9 cellular contexts compared by ENCODE assay signal in genomic region chr2:33275689-33276444, GRCh38.
DNase-seq lines count a peak whose midpoint lies in the region; ATAC-seq and TF ChIP-seq lines count a peak whose summit lies in the region.
"Had no signal": no experiment of that assay in that cellular context is flagged by ENCODE, and none has a peak within 500 bp of the region (broad histone marks: within the 10 kb centered on the region; RNA-seq: fewer than 3 reads in every experiment).

No MANE protein-coding gene starts in this region.

- peak in 4 of 10 experiments; percentile 4 to 21 (median 8) for DNase-seq in CD4-positive, alpha-beta T cell
- DNase-seq in NCI-H460 (ENCODE audit: extremely low read depth, low read depth) (peak; percentile 89), brain pericyte (ENCODE audit: low read depth, low spot score) (peak; percentile 93), spleen (no peak), GM20000 (ENCODE audit: low spot score) (no peak)
- DNase-seq in naive thymus-derived CD4-positive, alpha-beta T cell: no peak

- intact Hi-C loops in CD4-positive, alpha-beta T cell (cut with DNase I, micrococcal nuclease): no loop called here
- intact Hi-C loops in naive thymus-derived CD4-positive, alpha-beta T cell (cut with micrococcal nuclease): no loop called here
- intact Hi-C loops in spleen (cut with DNase I; ENCODE audit: low total_unique reads): no loop called here

- no peak overlapping the region for H3K4me3 ChIP-seq in naive thymus-derived CD4-positive, alpha-beta T cell (ENCODE audit: low read length)
- no peak overlapping the region for H3K4me3 ChIP-seq in spleen
- H3K4me3 ChIP-seq: breast epithelium had no signal

- no peak overlapping the region for H3K4me3 Mint-ChIP-seq in CD4-positive, alpha-beta T cell
- H3K4me3 Mint-ChIP-seq in naive thymus-derived CD4-positive, alpha-beta T cell: no peak overlapping the region

- H3K27ac Mint-ChIP-seq in CD4-positive, alpha-beta T cell: no peak overlapping the region
- no peak overlapping the region for H3K27ac Mint-ChIP-seq in naive thymus-derived CD4-positive, alpha-beta T cell

- H3K36me3 Mint-ChIP-seq in CD4-positive, alpha-beta T cell (ENCODE audit: low read depth): no peaks in the 10 kb centered on the region
- H3K36me3 Mint-ChIP-seq in naive thymus-derived CD4-positive, alpha-beta T cell: no peaks in the 10 kb centered on the region

- H3K9me3 Mint-ChIP-seq in CD4-positive, alpha-beta T cell: no peaks in the 10 kb centered on the region
- no peaks in the 10 kb centered on the region for H3K9me3 Mint-ChIP-seq in naive thymus-derived CD4-positive, alpha-beta T cell

- ATAC-seq in CD4-positive, alpha-beta T cell (ENCODE audit: poor library complexity): peak; percentile 68
- peak; percentile 90 for ATAC-seq in naive thymus-derived CD4-positive, alpha-beta T cell
- ATAC-seq in GM18907 (IDR thresholded peaks at IDR 0.05; ENCODE audit: unreplicated experiment) (no peak), GM21737 (IDR thresholded peaks at IDR 0.05; ENCODE audit: unreplicated experiment) (no peak)

- POLR2A ChIA-PET in CD4-positive, alpha-beta T cell (lab: Charles Lee): no interaction called here
- POLR2A ChIA-PET in naive thymus-derived CD4-positive, alpha-beta T cell (lab: Charles Lee): no interaction called here

- no peaks in the 10 kb centered on the region for H3K27me3 Mint-ChIP-seq in CD4-positive, alpha-beta T cell
- peaks cover 0 to 10% (median 4%) of the 10 kb centered on the region in 5 donors for H3K27me3 Mint-ChIP-seq in naive thymus-derived CD4-positive, alpha-beta T cell

- H3K27ac ChIP-seq in CD4-positive, alpha-beta T cell (ENCODE audit: low read depth, low read length): no peak overlapping the region
- no peak overlapping the region for H3K27ac ChIP-seq in naive thymus-derived CD4-positive, alpha-beta T cell (ENCODE audit: low read depth, low read length)
- no peak overlapping the region for H3K27ac ChIP-seq in spleen

- H3K27me3 ChIP-seq in CD4-positive, alpha-beta T cell (ENCODE audit: control insufficient read depth, insufficient read depth, low read length): no peaks in the 10 kb centered on the region
- no peaks in the 10 kb centered on the region for H3K27me3 ChIP-seq in naive thymus-derived CD4-positive, alpha-beta T cell (ENCODE audit: control insufficient read depth in 2 of 2, insufficient read depth in 2 of 2, low read length in 2 of 2)
- H3K27me3 ChIP-seq in spleen (replicated peaks in 1 of 7): no peaks in the 10 kb centered on the region
- H3K27me3 ChIP-seq: breast epithelium had no signal

- H3K4me1 Mint-ChIP-seq in CD4-positive, alpha-beta T cell (ENCODE audit: low read depth): peaks cover 7% of the 10 kb centered on the region
- H3K4me1 Mint-ChIP-seq in naive thymus-derived CD4-positive, alpha-beta T cell: peaks cover 0 to 7% (median 0%) of the 10 kb centered on the region in 7 donors

- WGBS in spleen, 5 donors: 77 to 92% (median 86%) methylated on average over 12 of the region's 12 CpGs

- H3K4me1 ChIP-seq in naive thymus-derived CD4-positive, alpha-beta T cell (ENCODE audit: control insufficient read depth in 2 of 2, insufficient read depth in 2 of 2, low read length in 2 of 2): peaks cover 0 to 12% of the 10 kb centered on the region in 2 donors
- H3K4me1 ChIP-seq in spleen: peaks cover 0 to 11% (median 0%) of the 10 kb centered on the region in 6 donors
- H3K4me1 ChIP-seq: breast epithelium had no signal

- TF ChIP-seq POLR2A in spleen (IDR thresholded peaks at IDR 0.05): no peak

- H3K9me3 ChIP-seq in CD4-positive, alpha-beta T cell (ENCODE audit: control insufficient read depth, low read length): no peaks in the 10 kb centered on the region
- H3K9me3 ChIP-seq in naive thymus-derived CD4-positive, alpha-beta T cell (ENCODE audit: control insufficient read depth in 2 of 3, low read length in 3 of 3): no peaks in the 10 kb centered on the region
- H3K9me3 ChIP-seq in spleen: no peaks in the 10 kb centered on the region
- H3K9me3 ChIP-seq: breast epithelium had no signal

- no peak for TF ChIP-seq CTCF in CD4-positive, alpha-beta T cell (IDR thresholded peaks at IDR 0.05)
- TF ChIP-seq CTCF in spleen (IDR thresholded peaks at IDR 0.05 in 8 of 11, conservative IDR thresholded peaks at IDR 0.05 in 3 of 11): no peak
- no peak for TF ChIP-seq CTCF in GM20000 (IDR thresholded peaks at IDR 0.05; ENCODE audit: extremely low read depth, missing control alignments)

- CTCF ChIA-PET in CD4-positive, alpha-beta T cell (lab: Charles Lee): no interaction called here
- CTCF ChIA-PET in naive thymus-derived CD4-positive, alpha-beta T cell (lab: Charles Lee): no interaction called here

- no peaks in the 10 kb centered on the region for H3K36me3 ChIP-seq in naive thymus-derived CD4-positive, alpha-beta T cell (ENCODE audit: control insufficient read depth in 2 of 3, insufficient read depth in 3 of 3, low read length in 3 of 3)
- H3K36me3 ChIP-seq in spleen: no peaks in the 10 kb centered on the region
- H3K36me3 ChIP-seq: breast epithelium had no signal

Comparison
In these comparisons a context has a peak if more than half of its experiments do, and no peak if none do; other contexts are left out.
1. ATAC-seq: peak in CD4-positive, alpha-beta T cell (single experiment) and naive thymus-derived CD4-positive, alpha-beta T cell (single experiment); none in GM18907 (single experiment) and GM21737 (single experiment).
2. DNase-seq: peak in NCI-H460 (single experiment) and brain pericyte (single experiment); none in naive thymus-derived CD4-positive, alpha-beta T cell (0 of 9), spleen (single experiment) and GM20000 (single experiment).